12 cellular contexts compared by ENCODE assay signal in the genomic region with DNA sequence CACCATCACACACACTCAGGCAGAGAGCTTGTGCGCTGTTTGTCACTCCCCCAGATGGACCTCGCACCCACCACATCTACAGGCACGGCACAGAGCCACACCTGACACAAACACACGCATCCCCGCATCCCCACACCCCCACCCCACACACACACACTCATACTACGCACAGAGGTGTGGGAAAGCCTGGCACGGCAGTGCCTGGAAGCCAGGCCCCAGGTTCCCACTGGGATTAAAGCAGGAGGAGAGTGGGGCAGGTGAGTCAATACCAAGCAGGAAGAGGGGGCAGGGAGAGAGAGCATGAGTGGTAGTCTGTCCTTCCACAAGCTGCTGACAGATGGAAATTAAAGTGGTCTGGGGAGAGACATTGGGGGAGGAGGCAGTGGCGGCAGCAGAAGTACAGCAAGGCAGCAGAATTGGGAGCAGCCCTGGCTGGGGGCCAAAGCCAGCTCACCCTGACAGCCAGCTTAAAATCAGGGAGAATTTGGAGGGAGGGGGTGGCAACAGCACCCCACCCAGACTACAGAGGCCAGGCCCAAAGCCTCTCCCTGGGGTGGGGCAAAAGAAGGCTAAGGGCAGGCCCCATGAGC. TPM values are rescaled to one million over a fixed set of nuclear protein-coding genes. Genes with fewer than 3 reads are reported as not detected.
A peak's percentile ranks its signal among the peaks of the same experiment; 100 is the strongest.
DNase-seq lines count a peak whose midpoint lies in the region; ATAC-seq and FAIRE-seq lines count a peak whose summit lies in the region.
"Had no signal": no experiment of that assay in that cellular context is flagged by ENCODE, and none has a peak within 500 bp of the region (broad histone marks: within the 10 kb centered on the region; RNA-seq: fewer than 3 reads in every experiment).

No MANE protein-coding gene starts in this region.

- H3K36me3 Mint-ChIP-seq in activated naive CD8-positive, alpha-beta T cell treated with anti-CD3 and anti-CD28 coated beads, Interleukin-2, amount 50 U/mL, for 24 hours (ENCODE audit: low read depth), result peaks cover 28% of the 10 kb centered on the region

- no peak for ATAC-seq in activated naive CD8-positive, alpha-beta T cell treated with anti-CD3 and anti-CD28 coated beads, Interleukin-2, amount 50 U/mL, for 24 hours
- ATAC-seq: gastrocnemius medialis; naive thymus-derived CD8-positive, alpha-beta T cell had no signal

- DNase-seq in DMS79 (lab: John Stamatoyannopoulos, UW) (peak; percentile 64), NCI-H226 (peak; percentile 87), dermis microvascular lymphatic vessel endothelial cell (ENCODE audit: low read depth in 2 of 2) (peak; percentile 20 to 75), occipital lobe (lab: John Stamatoyannopoulos, UW) (peak; percentile 11), GM19239 (ENCODE audit: insufficient read length, low spot score) (no peak), HT-29 (ENCODE audit: low spot score) (no peak), activated T-cell treated with anti-CD3 and anti-CD28 coated beads for 4 hours (no peak)
- no peak for DNase-seq in activated naive CD8-positive, alpha-beta T cell treated with anti-CD3 and anti-CD28 coated beads, Interleukin-2, amount 50 U/mL, for 24 hours
- DNase-seq: NCI-H146 had no signal

- H3K27me3 Mint-ChIP-seq in activated naive CD8-positive, alpha-beta T cell treated with anti-CD3 and anti-CD28 coated beads, Interleukin-2, amount 50 U/mL, for 24 hours, result no peaks in the 10 kb centered on the region
- H3K27me3 Mint-ChIP-seq: activated naive CD8-positive, alpha-beta T cell; naive thymus-derived CD8-positive, alpha-beta T cell had no signal

- peaks cover 5% of the 10 kb centered on the region for H3K9me3 Mint-ChIP-seq in activated naive CD8-positive, alpha-beta T cell treated with anti-CD3 and anti-CD28 coated beads, Interleukin-2, amount 50 U/mL, for 24 hours

- no peak for FAIRE-seq in GM19239 (lab: Jason Lieb, UNC)

- no peaks in the 10 kb centered on the region for H3K4me1 Mint-ChIP-seq in activated naive CD8-positive, alpha-beta T cell treated with anti-CD3 and anti-CD28 coated beads, Interleukin-2, amount 50 U/mL, for 24 hours

- no peak overlapping the region for H3K4me3 Mint-ChIP-seq in activated naive CD8-positive, alpha-beta T cell treated with anti-CD3 and anti-CD28 coated beads, Interleukin-2, amount 50 U/mL, for 24 hours
- H3K4me3 Mint-ChIP-seq: activated naive CD8-positive, alpha-beta T cell; naive thymus-derived CD8-positive, alpha-beta T cell had no signal

- H3K27ac Mint-ChIP-seq in activated naive CD8-positive, alpha-beta T cell treated with anti-CD3 and anti-CD28 coated beads, Interleukin-2, amount 50 U/mL, for 24 hours, result no peak overlapping the region
- H3K27ac Mint-ChIP-seq: activated naive CD8-positive, alpha-beta T cell; naive thymus-derived CD8-positive, alpha-beta T cell had no signal

RNA-seq across cellular contexts. Expression of gene TNKS1BP1, which starts 20.7 kb away (rescaled TPM):
- total RNA-seq in dermis microvascular lymphatic vessel endothelial cell (42.0 and 51.5 TPM in 2 replicates), occipital lobe (19.3 TPM)
- total RNA-seq in HT-29 (2014; rRNA removed; shearing (Covaris generic)), result 113 and 129 TPM in 2 replicates

RNA-seq across cellular contexts. Expression of gene SSRP1, which starts 31.6 kb away (rescaled TPM):
- total RNA-seq in dermis microvascular lymphatic vessel endothelial cell, result 51.6 and 58.3 TPM in 2 replicates
- 49.8 TPM for total RNA-seq in occipital lobe
- 181 and 210 TPM in 2 replicates for total RNA-seq in HT-29 (2014; rRNA removed; shearing (Covaris generic))

RNA-seq across cellular contexts. Expression of gene P2RX3, which starts 34.1 kb away (rescaled TPM):
- total RNA-seq in dermis microvascular lymphatic vessel endothelial cell (not detected in 2 replicates), occipital lobe (not detected)
- not detected in 2 replicates for total RNA-seq in HT-29 (2014; rRNA removed; shearing (Covaris generic))
- total RNA-seq: gastrocnemius medialis; naive thymus-derived CD8-positive, alpha-beta T cell had no signal

Comparison
In these comparisons a context has a peak if more than half of its experiments do, and no peak if none do; other contexts are left out.
1. DNase-seq: peak in DMS79 (single experiment), NCI-H226 (single experiment), dermis microvascular lymphatic vessel endothelial cell (2 of 2) and occipital lobe (single experiment); none in activated naive CD8-positive, alpha-beta T cell treated with anti-CD3 and anti-CD28 coated beads, Interleukin-2, amount 50 U/mL, for 24 hours (single experiment), GM19239 (single experiment), HT-29 (single experiment) and activated T-cell treated with anti-CD3 and anti-CD28 coated beads for 4 hours (single experiment).